1 cellular context compared by ENCODE assay signal in the genomic region with DNA sequence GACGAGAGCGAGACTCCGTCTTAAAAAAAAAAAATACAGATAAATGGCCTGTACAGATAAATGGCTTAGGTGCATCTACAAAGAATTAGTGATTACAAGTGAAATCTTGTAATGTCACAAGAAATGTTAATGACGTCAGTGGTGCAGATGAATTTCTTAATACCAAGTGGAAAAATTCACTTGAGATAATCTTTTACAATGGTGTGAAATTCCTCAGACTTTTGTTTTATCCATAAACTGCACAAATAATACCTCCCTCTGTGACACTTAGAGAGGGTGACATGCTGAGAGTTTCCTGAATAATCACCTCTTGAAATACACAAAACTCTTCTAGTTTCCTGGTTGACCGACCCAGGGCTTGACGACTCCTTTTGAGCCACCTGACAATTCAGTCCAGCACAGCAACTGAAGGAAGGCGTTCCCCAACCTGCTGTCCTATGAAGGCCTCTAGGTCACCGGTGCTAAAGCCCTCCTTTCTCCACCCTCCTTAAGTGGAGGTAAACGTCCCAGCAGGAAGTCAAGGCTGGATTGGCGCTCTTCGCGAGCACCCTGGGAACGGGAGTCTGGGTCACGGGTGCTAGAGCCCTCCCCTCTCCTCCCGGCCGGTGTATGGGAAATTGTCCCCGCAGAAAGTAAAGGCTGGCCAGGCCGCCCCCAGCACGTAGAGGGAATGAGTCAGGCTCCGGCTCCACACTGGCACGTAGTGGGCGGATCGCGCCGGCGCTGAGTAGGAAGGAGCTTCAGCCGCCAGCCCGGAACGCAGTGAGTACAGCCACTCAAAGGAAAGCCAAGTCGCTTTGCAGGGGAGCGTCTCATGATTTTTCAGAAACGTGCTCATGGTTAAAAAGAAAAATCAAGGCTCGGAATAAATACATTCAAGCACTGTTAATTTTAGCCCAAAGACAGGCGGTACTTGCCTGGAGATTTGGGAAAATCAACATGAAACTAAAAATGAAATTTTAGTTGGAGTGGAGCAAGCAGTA.
TF ChIP-seq lines count a peak whose summit lies in the region.

TMEM144 (plus strand) TSS at position 662 of the 983 bp plus-strand sequence. CDS start 2,182 bp downstream, outside the sequence.

TF ChIP-seq in HepG2, 621 proteins besides CTCF, POLR2A, EP300 and RAD21 (continued from another document and continues in another):
- TF ChIP-seq SKIL (CRISPR knock-in tag; IDR thresholded peaks at IDR 0.05; ENCODE audit: borderline replicate concordance) = no peak
- no peak for TF ChIP-seq MBD4 (IDR thresholded peaks at IDR 0.05; ENCODE audit: borderline replicate concordance, low read length)
- TF ChIP-seq MTF1 (CRISPR knock-in tag; IDR thresholded peaks at IDR 0.05) = no peak
- no peak for TF ChIP-seq SRF (IDR thresholded peaks at IDR 0.05; ENCODE audit: low read depth, low read length)
- TF ChIP-seq, protein P1, sequence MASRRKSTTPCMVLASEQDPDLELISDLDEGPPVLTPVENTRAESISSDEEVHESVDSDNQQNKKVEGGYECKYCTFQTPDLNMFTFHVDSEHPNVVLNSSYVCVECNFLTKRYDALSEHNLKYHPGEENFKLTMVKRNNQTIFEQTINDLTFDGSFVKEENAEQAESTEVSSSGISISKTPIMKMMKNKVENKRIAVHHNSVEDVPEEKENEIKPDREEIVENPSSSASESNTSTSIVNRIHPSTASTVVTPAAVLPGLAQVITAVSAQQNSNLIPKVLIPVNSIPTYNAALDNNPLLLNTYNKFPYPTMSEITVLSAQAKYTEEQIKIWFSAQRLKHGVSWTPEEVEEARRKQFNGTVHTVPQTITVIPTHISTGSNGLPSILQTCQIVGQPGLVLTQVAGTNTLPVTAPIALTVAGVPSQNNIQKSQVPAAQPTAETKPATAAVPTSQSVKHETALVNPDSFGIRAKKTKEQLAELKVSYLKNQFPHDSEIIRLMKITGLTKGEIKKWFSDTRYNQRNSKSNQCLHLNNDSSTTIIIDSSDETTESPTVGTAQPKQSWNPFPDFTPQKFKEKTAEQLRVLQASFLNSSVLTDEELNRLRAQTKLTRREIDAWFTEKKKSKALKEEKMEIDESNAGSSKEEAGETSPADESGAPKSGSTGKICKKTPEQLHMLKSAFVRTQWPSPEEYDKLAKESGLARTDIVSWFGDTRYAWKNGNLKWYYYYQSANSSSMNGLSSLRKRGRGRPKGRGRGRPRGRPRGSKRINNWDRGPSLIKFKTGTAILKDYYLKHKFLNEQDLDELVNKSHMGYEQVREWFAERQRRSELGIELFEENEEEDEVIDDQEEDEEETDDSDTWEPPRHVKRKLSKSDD (CRISPR knock-in tag; IDR thresholded peaks at IDR 0.05; ENCODE audit: low read depth) = no peak
- no peak for TF ChIP-seq ZSCAN9 (CRISPR knock-in tag; IDR thresholded peaks at IDR 0.05; ENCODE audit: borderline replicate concordance)
- TF ChIP-seq ZNF3 (CRISPR knock-in tag; IDR thresholded peaks at IDR 0.05) = no peak
- TF ChIP-seq MAFF (IDR thresholded peaks at IDR 0.05; ENCODE audit: low read depth, low read length) = no peak
- no peak for TF ChIP-seq SNAPC5 (CRISPR knock-in tag; IDR thresholded peaks at IDR 0.05; ENCODE audit: borderline replicate concordance)
- TF ChIP-seq NFIC (IDR thresholded peaks at IDR 0.05; ENCODE audit: low read length) = no peak
- TF ChIP-seq ZNF7 (CRISPR knock-in tag; IDR thresholded peaks at IDR 0.05) = no peak
- no peak for TF ChIP-seq ARHGAP35 (CRISPR knock-in tag; IDR thresholded peaks at IDR 0.05; ENCODE audit: borderline replicate concordance)
- no peak for TF ChIP-seq ZNF569 (CRISPR knock-in tag; IDR thresholded peaks at IDR 0.05; ENCODE audit: borderline replicate concordance)
- TF ChIP-seq HDAC2 (CRISPR knock-in tag; IDR thresholded peaks at IDR 0.05) = peak; percentile 22; the same call in 1 of the 2 replicates
- TF ChIP-seq, protein P2, sequence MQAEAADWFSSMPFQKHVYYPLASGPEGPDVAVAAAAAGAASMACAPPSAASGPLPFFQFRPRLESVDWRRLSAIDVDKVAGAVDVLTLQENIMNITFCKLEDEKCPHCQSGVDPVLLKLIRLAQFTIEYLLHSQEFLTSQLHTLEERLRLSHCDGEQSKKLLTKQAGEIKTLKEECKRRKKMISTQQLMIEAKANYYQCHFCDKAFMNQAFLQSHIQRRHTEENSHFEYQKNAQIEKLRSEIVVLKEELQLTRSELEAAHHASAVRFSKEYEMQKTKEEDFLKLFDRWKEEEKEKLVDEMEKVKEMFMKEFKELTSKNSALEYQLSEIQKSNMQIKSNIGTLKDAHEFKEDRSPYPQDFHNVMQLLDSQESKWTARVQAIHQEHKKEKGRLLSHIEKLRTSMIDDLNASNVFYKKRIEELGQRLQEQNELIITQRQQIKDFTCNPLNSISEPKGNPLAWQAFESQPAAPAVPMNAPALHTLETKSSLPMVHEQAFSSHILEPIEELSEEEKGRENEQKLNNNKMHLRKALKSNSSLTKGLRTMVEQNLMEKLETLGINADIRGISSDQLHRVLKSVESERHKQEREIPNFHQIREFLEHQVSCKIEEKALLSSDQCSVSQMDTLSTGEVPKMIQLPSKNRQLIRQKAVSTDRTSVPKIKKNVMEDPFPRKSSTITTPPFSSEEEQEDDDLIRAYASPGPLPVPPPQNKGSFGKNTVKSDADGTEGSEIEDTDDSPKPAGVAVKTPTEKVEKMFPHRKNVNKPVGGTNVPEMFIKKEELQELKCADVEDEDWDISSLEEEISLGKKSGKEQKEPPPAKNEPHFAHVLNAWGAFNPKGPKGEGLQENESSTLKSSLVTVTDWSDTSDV (CRISPR knock-in tag; IDR thresholded peaks at IDR 0.05) = no peak
- TF ChIP-seq MZF1 (CRISPR knock-in tag; IDR thresholded peaks at IDR 0.05; ENCODE audit: borderline replicate concordance) = no peak
- TF ChIP-seq RFX1 (IDR thresholded peaks at IDR 0.05) = no peak
- TF ChIP-seq, protein P3, sequence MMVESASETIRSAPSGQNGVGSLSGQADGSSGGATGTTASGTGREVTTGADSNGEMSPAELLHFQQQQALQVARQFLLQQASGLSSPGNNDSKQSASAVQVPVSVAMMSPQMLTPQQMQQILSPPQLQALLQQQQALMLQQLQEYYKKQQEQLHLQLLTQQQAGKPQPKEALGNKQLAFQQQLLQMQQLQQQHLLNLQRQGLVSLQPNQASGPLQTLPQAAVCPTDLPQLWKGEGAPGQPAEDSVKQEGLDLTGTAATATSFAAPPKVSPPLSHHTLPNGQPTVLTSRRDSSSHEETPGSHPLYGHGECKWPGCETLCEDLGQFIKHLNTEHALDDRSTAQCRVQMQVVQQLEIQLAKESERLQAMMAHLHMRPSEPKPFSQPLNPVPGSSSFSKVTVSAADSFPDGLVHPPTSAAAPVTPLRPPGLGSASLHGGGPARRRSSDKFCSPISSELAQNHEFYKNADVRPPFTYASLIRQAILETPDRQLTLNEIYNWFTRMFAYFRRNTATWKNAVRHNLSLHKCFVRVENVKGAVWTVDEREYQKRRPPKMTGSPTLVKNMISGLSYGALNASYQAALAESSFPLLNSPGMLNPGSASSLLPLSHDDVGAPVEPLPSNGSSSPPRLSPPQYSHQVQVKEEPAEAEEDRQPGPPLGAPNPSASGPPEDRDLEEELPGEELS (CRISPR knock-in tag; IDR thresholded peaks at IDR 0.05) = peak; percentile 19
- TF ChIP-seq GABPB1 (CRISPR knock-in tag; IDR thresholded peaks at IDR 0.05) = peak; percentile 61; the same call in 1 of the 2 replicates
- TF ChIP-seq, protein P4, sequence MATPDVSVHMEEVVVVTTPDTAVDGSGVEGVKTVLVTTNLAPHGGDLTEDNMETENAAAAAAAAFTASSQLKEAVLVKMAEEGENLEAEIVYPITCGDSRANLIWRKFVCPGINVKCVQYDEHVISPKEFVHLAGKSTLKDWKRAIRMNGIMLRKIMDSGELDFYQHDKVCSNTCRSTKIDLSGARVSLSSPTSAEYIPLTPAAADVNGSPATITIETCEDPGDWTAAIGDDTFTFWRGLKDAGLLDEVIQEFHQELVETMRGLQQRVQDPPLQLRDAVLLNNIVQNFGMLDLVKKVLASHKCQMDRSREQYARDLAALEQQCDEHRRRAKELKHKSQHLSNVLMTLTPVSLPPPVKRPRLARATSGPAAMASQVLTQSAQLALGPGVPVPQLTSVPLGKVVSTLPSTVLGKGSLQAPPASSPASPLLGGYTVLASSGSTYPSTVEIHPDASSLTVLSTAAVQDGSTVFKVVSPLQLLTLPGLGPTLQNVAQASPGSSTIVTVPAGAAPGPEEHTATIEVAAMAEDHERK (CRISPR knock-in tag; IDR thresholded peaks at IDR 0.05; ENCODE audit: low read depth) = 0 out of 2 replicates have a peak, but pooled peaks have one; percentile 35
- TF ChIP-seq KLF12 (CRISPR knock-in tag; IDR thresholded peaks at IDR 0.05; ENCODE audit: borderline replicate concordance) = no peak
- peak; percentile 34; the same call in 1 of the 2 replicates for TF ChIP-seq TFDP2 (CRISPR knock-in tag; IDR thresholded peaks at IDR 0.05)
- TF ChIP-seq, protein P5, sequence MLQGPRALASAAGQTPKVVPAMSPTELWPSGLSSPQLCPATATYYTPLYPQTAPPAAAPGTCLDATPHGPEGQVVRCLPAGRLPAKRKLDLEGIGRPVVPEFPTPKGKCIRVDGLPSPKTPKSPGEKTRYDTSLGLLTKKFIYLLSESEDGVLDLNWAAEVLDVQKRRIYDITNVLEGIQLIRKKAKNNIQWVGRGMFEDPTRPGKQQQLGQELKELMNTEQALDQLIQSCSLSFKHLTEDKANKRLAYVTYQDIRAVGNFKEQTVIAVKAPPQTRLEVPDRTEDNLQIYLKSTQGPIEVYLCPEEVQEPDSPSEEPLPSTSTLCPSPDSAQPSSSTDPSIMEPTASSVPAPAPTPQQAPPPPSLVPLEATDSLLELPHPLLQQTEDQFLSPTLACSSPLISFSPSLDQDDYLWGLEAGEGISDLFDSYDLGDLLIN (CRISPR knock-in tag; IDR thresholded peaks at IDR 0.05; ENCODE audit: borderline replicate concordance) = no peak
- TF ChIP-seq, protein P6, sequence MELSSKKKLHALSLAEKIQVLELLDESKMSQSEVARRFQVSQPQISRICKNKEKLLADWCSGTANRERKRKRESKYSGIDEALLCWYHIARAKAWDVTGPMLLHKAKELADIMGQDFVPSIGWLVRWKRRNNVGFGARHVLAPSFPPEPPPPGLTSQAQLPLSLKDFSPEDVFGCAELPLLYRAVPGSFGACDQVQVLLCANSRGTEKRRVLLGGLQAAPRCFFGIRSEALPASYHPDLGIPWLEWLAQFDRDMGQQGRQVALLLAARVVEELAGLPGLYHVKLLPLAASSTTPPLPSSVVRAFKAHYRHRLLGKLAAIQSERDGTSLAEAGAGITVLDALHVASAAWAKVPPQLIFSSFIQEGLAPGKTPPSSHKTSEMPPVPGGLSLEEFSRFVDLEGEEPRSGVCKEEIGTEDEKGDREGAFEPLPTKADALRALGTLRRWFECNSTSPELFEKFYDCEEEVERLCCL (CRISPR knock-in tag; IDR thresholded peaks at IDR 0.05; ENCODE audit: borderline replicate concordance) = no peak
- TF ChIP-seq JUN (CRISPR knock-in tag; IDR thresholded peaks at IDR 0.05) = no peak
- no peak for TF ChIP-seq RORA (CRISPR knock-in tag; IDR thresholded peaks at IDR 0.05)
- TF ChIP-seq HNRNPUL1 (IDR thresholded peaks at IDR 0.05; ENCODE audit: low read depth, low read length) = no peak
- no peak for TF ChIP-seq PHB2 (IDR thresholded peaks at IDR 0.05; ENCODE audit: partially characterized antibody)
- TF ChIP-seq, protein P7, sequence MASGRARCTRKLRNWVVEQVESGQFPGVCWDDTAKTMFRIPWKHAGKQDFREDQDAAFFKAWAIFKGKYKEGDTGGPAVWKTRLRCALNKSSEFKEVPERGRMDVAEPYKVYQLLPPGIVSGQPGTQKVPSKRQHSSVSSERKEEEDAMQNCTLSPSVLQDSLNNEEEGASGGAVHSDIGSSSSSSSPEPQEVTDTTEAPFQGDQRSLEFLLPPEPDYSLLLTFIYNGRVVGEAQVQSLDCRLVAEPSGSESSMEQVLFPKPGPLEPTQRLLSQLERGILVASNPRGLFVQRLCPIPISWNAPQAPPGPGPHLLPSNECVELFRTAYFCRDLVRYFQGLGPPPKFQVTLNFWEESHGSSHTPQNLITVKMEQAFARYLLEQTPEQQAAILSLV (CRISPR knock-in tag; IDR thresholded peaks at IDR 0.05; ENCODE audit: borderline replicate concordance) = no peak
